18 cellular contexts compared by ENCODE assay signal in the genomic region with DNA sequence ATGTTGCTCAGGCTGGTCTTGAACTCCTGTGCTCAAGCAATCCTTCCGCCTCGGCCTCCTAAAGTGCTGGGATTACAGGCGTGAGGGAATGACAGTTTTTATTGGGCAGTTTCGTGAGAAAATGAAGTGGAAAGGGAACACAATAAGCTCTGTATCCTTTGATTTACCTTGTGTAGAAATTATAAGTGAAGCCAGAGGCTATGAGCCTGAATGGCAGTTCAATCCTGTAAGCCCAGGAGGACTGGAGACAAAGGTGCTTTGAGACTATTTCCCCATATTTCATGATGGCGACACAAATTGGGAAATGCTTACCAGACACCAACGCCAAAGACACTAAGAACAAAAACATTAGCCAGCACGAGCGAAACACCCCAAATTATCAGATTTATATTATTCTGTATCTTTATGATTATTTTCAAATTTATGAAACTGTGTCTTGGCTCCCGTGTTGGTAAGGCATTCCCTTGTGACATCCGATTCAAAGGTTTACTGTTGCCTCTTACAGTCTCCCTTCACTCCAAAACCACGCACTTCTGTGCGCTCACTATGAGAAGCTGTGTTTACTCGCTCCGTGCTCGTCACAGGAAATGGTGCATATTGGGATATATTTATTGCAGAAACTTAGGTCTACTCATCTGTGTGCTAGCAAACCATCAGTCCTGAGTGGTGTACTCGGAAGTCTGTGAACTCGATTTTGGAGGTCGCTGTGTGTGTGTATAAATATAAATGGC.
A peak's percentile ranks its signal among the peaks of the same experiment; 100 is the strongest.
DNase-seq lines count a peak whose midpoint lies in the region; ATAC-seq and TF ChIP-seq lines count a peak whose summit lies in the region.
"Had no signal": no experiment of that assay in that cellular context is flagged by ENCODE, and none has a peak within 500 bp of the region (broad histone marks: within the 10 kb centered on the region; RNA-seq: fewer than 3 reads in every experiment).

No MANE protein-coding gene starts in this region.

- H2AK9ac ChIP-seq in IMR-90 (replicated peaks; ENCODE audit: low read depth, low read length, poor library complexity): no peak overlapping the region

- no peak overlapping the region for H2BK12ac ChIP-seq in trophoblast cell (ENCODE audit: low read length)

- H4K12ac ChIP-seq in trophoblast cell (ENCODE audit: low read depth, low read length): no peak overlapping the region

- no peak overlapping the region for H4K91ac ChIP-seq in IMR-90 (ENCODE audit: insufficient read depth, low read depth, low read length)
- no peak overlapping the region for H4K91ac ChIP-seq in trophoblast cell (ENCODE audit: low read depth, low read length)

- H2BK120ac ChIP-seq in IMR-90 (ENCODE audit: low read depth, low read length): no peak overlapping the region
- H2BK120ac ChIP-seq in trophoblast cell (ENCODE audit: insufficient read depth, low read length, poor library complexity): no peak overlapping the region

- POLR2A ChIA-PET in BJ (lab: Charles Lee): interaction anchor here (0.6 kb wide), 1 partner anchor 292 kb away, joined by 4 read pairs; no protein-coding TSS in a partner anchor
- POLR2A ChIA-PET in IMR-90 (lab: Charles Lee; ENCODE audit: unreplicated experiment): no interaction called here
- POLR2A ChIA-PET in RWPE1 (lab: Yijun Ruan, JAX; ENCODE audit: low non-redundant PET): no interaction called here

- H3K27ac ChIP-seq in IMR-90 (ENCODE audit: insufficient read depth, low read length) (peak overlapping the region; percentile 19; the same call in 1 of the 2 replicates), dorsolateral prefrontal cortex (peak overlapping the region in 37 of 59 donors; percentile 18 to 84 (median 73)), osteoblast (ENCODE audit: low read depth, low read length) (no peak overlapping the region), RWPE1 (no peak overlapping the region), trophoblast cell (ENCODE audit: low read depth, low read length) (no peak overlapping the region)
- H3K27ac ChIP-seq: body of pancreas, colonic mucosa had no signal

- ATAC-seq in IMR-90 (ENCODE audit: low read depth) (peak; percentile 50), HG02970 (IDR thresholded peaks at IDR 0.05; ENCODE audit: low FRiP score, unreplicated experiment) (no peak)
- ATAC-seq: activated T-helper 17 cell treated with anti-CD3 and anti-CD28 coated beads, Interleukin-2, amount 50 U/mL, for 72 hours; body of pancreas; stimulated activated memory B cell treated with anti-CD40 and anti-IgM and Interleukin-4, amounts not matched to agents 10 μg/mL and 1 μg/mL and 100 μg/mL, for 72 hours had no signal

- no TSS peak for BruUV-seq in IMR-90 (replicated peaks; lab: Mats Ljungman, UMichigan)

- H4K8ac ChIP-seq in IMR-90 (ENCODE audit: low read depth in 2 of 2, low read length in 2 of 2) (no peak overlapping the region), trophoblast cell (ENCODE audit: low read depth, low read length) (no peak overlapping the region)

- peak; percentile 14 for DNase-seq in BJ (ENCODE audit: low read depth)
- peak; percentile 83 for DNase-seq in IMR-90
- DNase-seq in dorsolateral prefrontal cortex: no peak
- DNase-seq in osteoblast (ENCODE audit: insufficient read length, low spot score, missing footprints): peak; percentile 37
- no peak for DNase-seq in RWPE1 (ENCODE audit: low spot score)
- no peak for DNase-seq in trophoblast cell
- DNase-seq in NCI-H1048 (lab: John Stamatoyannopoulos, UW): no peak
- DNase-seq: activated CD4-positive, alpha-beta T cell treated with anti-CD3 and anti-CD28 coated beads for 48 hours; activated naive CD8-positive, alpha-beta T cell treated with anti-CD3 and anti-CD28 coated beads, Interleukin-2, amount 10 ng/mL, durations not matched to agents 7 days and 5 days; Calu3; colonic mucosa; NCI-H1417 treated with DMSO at 0.1 percent for 48 hours; NCI-H226 had no signal

- H2BK5ac ChIP-seq in IMR-90 (ENCODE audit: low read depth, low read length, poor library complexity, severe bottlenecking) (no peak overlapping the region), trophoblast cell (ENCODE audit: low read depth, low read length, poor library complexity) (no peak overlapping the region)

- 0 out of 2 replicates have a peak overlapping the region, but pooled peaks have one; percentile 18 for H2BK20ac ChIP-seq in IMR-90 (ENCODE audit: low read depth, low read length)

- H3K36me3 ChIP-seq in BJ (ENCODE audit: control insufficient read depth, insufficient read depth, low read length) (peaks cover 15% of the 10 kb centered on the region), IMR-90 (ENCODE audit: control insufficient read depth, insufficient read depth, low read length) (peaks cover 44% of the 10 kb centered on the region), osteoblast (ENCODE audit: insufficient read depth, low read length) (peaks cover 46% of the 10 kb centered on the region), trophoblast cell (ENCODE audit: control insufficient read depth in 1 of 2, insufficient read depth in 2 of 2, low read length in 2 of 2) (peaks cover 46 to 60% of the 10 kb centered on the region in 2 experiments)
- H3K36me3 ChIP-seq: colonic mucosa had no signal

- H3K4me1 ChIP-seq in IMR-90 (ENCODE audit: control insufficient read depth, insufficient read depth, low read length): peaks cover 14% of the 10 kb centered on the region
- peaks cover 9% of the 10 kb centered on the region for H3K4me1 ChIP-seq in osteoblast (ENCODE audit: insufficient read depth, low read length)
- H3K4me1 ChIP-seq in trophoblast cell (ENCODE audit: control insufficient read depth in 1 of 2, insufficient read depth in 2 of 2, low read length in 2 of 2): peaks cover 2 to 4% of the 10 kb centered on the region in 2 experiments

- no peak for TF ChIP-seq RAD21 in IMR-90 (IDR thresholded peaks at IDR 0.05; ENCODE audit: low read length)

- H4K5ac ChIP-seq in IMR-90 (ENCODE audit: low read depth, low read length): no peak overlapping the region

- TF ChIP-seq CTCF in BJ (IDR thresholded peaks at IDR 0.05; ENCODE audit: insufficient read depth, low read depth, low read length): no peak
- TF ChIP-seq CTCF in IMR-90 (conservative IDR thresholded peaks at IDR 0.05; ENCODE audit: low read depth, low read length): no peak
- TF ChIP-seq CTCF in dorsolateral prefrontal cortex (IDR thresholded peaks at IDR 0.05 in 54 of 56, conservative IDR thresholded peaks at IDR 0.05 in 2 of 56; ENCODE audit: low read depth in 1 of 56, partially characterized antibody in 56 of 56): no peak
- no peak for TF ChIP-seq CTCF in osteoblast (IDR thresholded peaks at IDR 0.05; ENCODE audit: extremely low read depth, low read depth, low read length)
- no peak for TF ChIP-seq CTCF in RWPE1 (conservative IDR thresholded peaks at IDR 0.05; ENCODE audit: low read depth)

- peak overlapping the region; percentile 62; the same call in 1 of the 2 replicates for H3K4ac ChIP-seq in IMR-90 (ENCODE audit: low read depth, low read length)
- no peak overlapping the region for H3K4ac ChIP-seq in trophoblast cell (ENCODE audit: low read depth, low read length)

- H3K56ac ChIP-seq in IMR-90 (ENCODE audit: extremely low read depth, insufficient read depth, low read length): no peak overlapping the region

- in situ Hi-C loops in IMR-90 (cut with MboI; ENCODE audit: low sequenced_read_pairs): no loop called here

- dilution Hi-C loops in IMR-90 (cut with HindIII; ENCODE audit: low sequenced_read_pairs, unreplicated experiment): no loop called here

- H3K23ac ChIP-seq in IMR-90 (ENCODE audit: low read depth, low read length): no peak overlapping the region
- no peak overlapping the region for H3K23ac ChIP-seq in trophoblast cell (ENCODE audit: low read length)

- no peak overlapping the region for H3K4me3 ChIP-seq in BJ (ENCODE audit: low read depth, low read length)
- no peak overlapping the region for H3K4me3 ChIP-seq in IMR-90 (ENCODE audit: insufficient read depth, low read depth, low read length)
- peak overlapping the region in 34 of 59 donors; percentile 3 to 57 (median 38) for H3K4me3 ChIP-seq in dorsolateral prefrontal cortex
- no peak overlapping the region for H3K4me3 ChIP-seq in osteoblast (ENCODE audit: insufficient read depth, low read length)
- H3K4me3 ChIP-seq in trophoblast cell (ENCODE audit: low read depth, low read length): no peak overlapping the region
- H3K4me3 ChIP-seq: body of pancreas, colonic mucosa had no signal

- H3K4me2 ChIP-seq in IMR-90 (ENCODE audit: low read depth, low read length) (peak overlapping the region; percentile 1; the same call in 1 of the 2 replicates), osteoblast (ENCODE audit: insufficient read depth, low read length) (no peak overlapping the region), trophoblast cell (ENCODE audit: low read length) (no peak overlapping the region)

- H3K79me1 ChIP-seq in IMR-90 (ENCODE audit: low read depth in 1 of 2, low read length in 2 of 2) (peaks cover 1 to 33% of the 10 kb centered on the region in 2 experiments; a peak in 1 of 4 replicates), trophoblast cell (ENCODE audit: low read length) (no peaks in the 10 kb centered on the region)

- H3K9me3 ChIP-seq in IMR-90 (ENCODE audit: control insufficient read depth, insufficient read depth, low read length) (no peaks in the 10 kb centered on the region), osteoblast (ENCODE audit: low read depth, low read length) (no peaks in the 10 kb centered on the region), trophoblast cell (ENCODE audit: insufficient read depth, low read depth, low read length) (no peaks in the 10 kb centered on the region)
- H3K9me3 ChIP-seq: body of pancreas, colonic mucosa, tibial artery had no signal

- 100% methylated on average over 4 of the region's 18 CpGs; no CpG with 5 or more reads in 1 of the 2 experiments for WGBS in IMR-90 (ENCODE audit: extremely low coverage in 2 of 2, insufficient read length in 1 of 2), 2 experiments
- WGBS in trophoblast cell (ENCODE audit: extremely low coverage, insufficient coverage, insufficient read length): no CpG with 5 or more reads among the region's 18 CpGs

- H3K27me3 ChIP-seq in BJ (ENCODE audit: control insufficient read depth, insufficient read depth, low read length) (no peaks in the 10 kb centered on the region), IMR-90 (ENCODE audit: control insufficient read depth, insufficient read depth, low read length) (no peaks in the 10 kb centered on the region), dorsolateral prefrontal cortex (no peaks in the 10 kb centered on the region), osteoblast (ENCODE audit: insufficient read depth, low read length) (no peaks in the 10 kb centered on the region), trophoblast cell (ENCODE audit: insufficient read depth, low read length) (no peaks in the 10 kb centered on the region)
- H3K27me3 ChIP-seq: body of pancreas, colonic mucosa, tibial artery had no signal

- peaks cover 19% of the 10 kb centered on the region for H3K9me1 ChIP-seq in IMR-90 (ENCODE audit: insufficient read depth, low read length)

- TF ChIP-seq POLR2A in IMR-90 (IDR thresholded peaks at IDR 0.05; ENCODE audit: low read depth, low read length): no peak

- H3K18ac ChIP-seq in IMR-90 (ENCODE audit: low read depth, low read length) (no peak overlapping the region), trophoblast cell (ENCODE audit: low read length) (no peak overlapping the region)

- H3K79me2 ChIP-seq in osteoblast (ENCODE audit: insufficient read depth, low read length): no peaks in the 10 kb centered on the region
- H3K79me2 ChIP-seq in trophoblast cell (ENCODE audit: control insufficient read depth, insufficient read depth, low read length, poor library complexity): no peaks in the 10 kb centered on the region

- H2AFZ ChIP-seq in IMR-90 (replicated peaks; ENCODE audit: low read length, poor library complexity) (no peak overlapping the region), osteoblast (ENCODE audit: low read length) (no peak overlapping the region), trophoblast cell (ENCODE audit: insufficient read depth, low read length, poor library complexity) (no peak overlapping the region)

- CTCF ChIA-PET in BJ (lab: Yijun Ruan, JAX) (no interaction called here), IMR-90 (lab: Yijun Ruan, JAX) (no interaction called here), RWPE1 (lab: Yijun Ruan, JAX) (no interaction called here)

- H2AK5ac ChIP-seq in IMR-90 (ENCODE audit: low read depth, low read length) (0 out of 2 replicates have a peak overlapping the region, but pooled peaks have one; percentile 1), trophoblast cell (ENCODE audit: low read length) (no peak overlapping the region)

- H3K9ac ChIP-seq in IMR-90 (ENCODE audit: low read depth, low read length) (no peak overlapping the region), trophoblast cell (ENCODE audit: low read length) (no peak overlapping the region)

- intact Hi-C loops in IMR-90 (cut with micrococcal nuclease): no loop called here
- intact Hi-C loops in dorsolateral prefrontal cortex (cut with DNase I): loop anchor here in 1 of 2 donors (10.0 kb wide), 1 partner anchor 314 kb away; no protein-coding TSS in a partner anchor

- peak overlapping the region; percentile 2; the same call in 1 of the 2 replicates for H3K14ac ChIP-seq in IMR-90 (replicated peaks; ENCODE audit: low read depth, low read length)
- H3K14ac ChIP-seq in trophoblast cell (ENCODE audit: low read length): no peak overlapping the region

- H2BK15ac ChIP-seq in IMR-90 (ENCODE audit: low read depth, low read length): no peak overlapping the region

- peaks cover 9% of the 10 kb centered on the region for H4K20me1 ChIP-seq in IMR-90 (ENCODE audit: insufficient read depth, low read length)
- peaks cover 9% of the 10 kb centered on the region for H4K20me1 ChIP-seq in osteoblast (ENCODE audit: insufficient read depth, low read length)

Comparison
In these comparisons a context has a peak if more than half of its experiments do, and no peak if none do; other contexts are left out.
1. DNase-seq: peak in BJ (single experiment), IMR-90 (single experiment) and osteoblast (single experiment); none in dorsolateral prefrontal cortex (0 of 10), RWPE1 (single experiment), trophoblast cell (0 of 2) and NCI-H1048 (single experiment).
2. H3K4me3 ChIP-seq: peak in dorsolateral prefrontal cortex (34 of 59); none in BJ (single experiment), IMR-90 (single experiment), osteoblast (single experiment) and trophoblast cell (single experiment).
3. H3K27ac ChIP-seq: peak in IMR-90 (single experiment) and dorsolateral prefrontal cortex (37 of 59); none in osteoblast (single experiment), RWPE1 (single experiment) and trophoblast cell (single experiment).